In genomic region chr4:108146346-108146745, GRCh38 we compare ENCODE assay signal across 16 cellular contexts. TPM values are rescaled to one million over a fixed set of nuclear protein-coding genes. Genes with fewer than 3 reads are reported as not detected.
DNase-seq lines count a peak whose midpoint lies in the region; ATAC-seq and TF ChIP-seq lines count a peak whose summit lies in the region.
"Had no signal": no experiment of that assay in that cellular context is flagged by ENCODE, and none has a peak within 500 bp of the region (broad histone marks: within the 10 kb centered on the region; RNA-seq: fewer than 3 reads in every experiment).

No MANE protein-coding gene starts in this region.

- peak overlapping the region; percentile 75 for H3K27ac Mint-ChIP-seq in activated CD4-positive, alpha-beta memory T cell treated with anti-CD3 and anti-CD28 coated beads for 36 hours
- no peak overlapping the region for H3K27ac Mint-ChIP-seq in activated CD4-positive, alpha-beta memory T cell treated with anti-CD3 and anti-CD28 coated beads, Interleukin-2, amount 10 ng/mL, durations not matched to agents 7 days and 5 days
- peak overlapping the region; percentile 98 for H3K27ac Mint-ChIP-seq in CD4-positive, alpha-beta T cell
- H3K27ac Mint-ChIP-seq in T-cell (peak overlapping the region; percentile 73 to 76), mesothelial cell of epicardium (no peak overlapping the region)
- peak overlapping the region; percentile 81 for H3K27ac Mint-ChIP-seq in activated naive CD8-positive, alpha-beta T cell treated with anti-CD3 and anti-CD28 coated beads, Interleukin-2, amount 10 ng/mL, durations not matched to agents 7 days and 5 days

- DNase-seq in activated CD4-positive, alpha-beta memory T cell treated with anti-CD3 and anti-CD28 coated beads for 36 hours: no peak
- DNase-seq in activated CD4-positive, alpha-beta memory T cell treated with anti-CD3 and anti-CD28 coated beads, Interleukin-2, amount 10 ng/mL, durations not matched to agents 7 days and 5 days: no peak
- no peak for DNase-seq in CD4-positive, alpha-beta T cell
- no peak for DNase-seq in T-cell
- no peak for DNase-seq in activated naive CD8-positive, alpha-beta T cell treated with anti-CD3 and anti-CD28 coated beads, Interleukin-2, amount 10 ng/mL, durations not matched to agents 7 days and 5 days
- no peak for DNase-seq in mesothelial cell of epicardium (ENCODE audit: low spot score in 2 of 2, unreplicated experiment in 2 of 2)
- DNase-seq in NCI-H1092 treated with DMSO at 0.1 percent for 48 hours (lab: John Stamatoyannopoulos, UW): no peak
- DNase-seq: AML-193, GF-D8, KG1, NCI-H1092, NCI-H1694 treated with DMSO at 0.1 percent for 48 hours, NCI-H345, NCI-H526 treated with DMSO at 0.1 percent for 48 hours had no signal

- H3K27me3 Mint-ChIP-seq in activated CD4-positive, alpha-beta memory T cell treated with anti-CD3 and anti-CD28 coated beads for 36 hours: no peaks in the 10 kb centered on the region
- no peaks in the 10 kb centered on the region for H3K27me3 Mint-ChIP-seq in activated CD4-positive, alpha-beta memory T cell treated with anti-CD3 and anti-CD28 coated beads, Interleukin-2, amount 10 ng/mL, durations not matched to agents 7 days and 5 days
- no peaks in the 10 kb centered on the region for H3K27me3 Mint-ChIP-seq in CD4-positive, alpha-beta T cell
- H3K27me3 Mint-ChIP-seq in T-cell (no peaks in the 10 kb centered on the region), mesothelial cell of epicardium (ENCODE audit: low read depth) (no peaks in the 10 kb centered on the region)
- H3K27me3 Mint-ChIP-seq in activated naive CD8-positive, alpha-beta T cell treated with anti-CD3 and anti-CD28 coated beads, Interleukin-2, amount 10 ng/mL, durations not matched to agents 7 days and 5 days: no peaks in the 10 kb centered on the region

- H3K27ac ChIP-seq in CD4-positive, alpha-beta T cell (ENCODE audit: low read depth, low read length): peak overlapping the region; percentile 73

- no peaks in the 10 kb centered on the region for H3K9me3 Mint-ChIP-seq in activated CD4-positive, alpha-beta memory T cell treated with anti-CD3 and anti-CD28 coated beads for 36 hours
- no peaks in the 10 kb centered on the region for H3K9me3 Mint-ChIP-seq in activated CD4-positive, alpha-beta memory T cell treated with anti-CD3 and anti-CD28 coated beads, Interleukin-2, amount 10 ng/mL, durations not matched to agents 7 days and 5 days
- no peaks in the 10 kb centered on the region for H3K9me3 Mint-ChIP-seq in CD4-positive, alpha-beta T cell
- no peaks in the 10 kb centered on the region for H3K9me3 Mint-ChIP-seq in T-cell
- no peaks in the 10 kb centered on the region for H3K9me3 Mint-ChIP-seq in activated naive CD8-positive, alpha-beta T cell treated with anti-CD3 and anti-CD28 coated beads, Interleukin-2, amount 10 ng/mL, durations not matched to agents 7 days and 5 days
- no peaks in the 10 kb centered on the region for H3K9me3 Mint-ChIP-seq in mesothelial cell of epicardium
- H3K9me3 Mint-ChIP-seq: CD8-positive, alpha-beta memory T cell had no signal

- peaks cover 14% of the 10 kb centered on the region for H3K36me3 Mint-ChIP-seq in activated CD4-positive, alpha-beta memory T cell treated with anti-CD3 and anti-CD28 coated beads for 36 hours
- peaks cover 13% of the 10 kb centered on the region for H3K36me3 Mint-ChIP-seq in activated CD4-positive, alpha-beta memory T cell treated with anti-CD3 and anti-CD28 coated beads, Interleukin-2, amount 10 ng/mL, durations not matched to agents 7 days and 5 days (ENCODE audit: low read depth)
- peaks cover 91% of the 10 kb centered on the region for H3K36me3 Mint-ChIP-seq in CD4-positive, alpha-beta T cell (ENCODE audit: low read depth)
- H3K36me3 Mint-ChIP-seq in T-cell: peaks cover 36% of the 10 kb centered on the region
- H3K36me3 Mint-ChIP-seq in activated naive CD8-positive, alpha-beta T cell treated with anti-CD3 and anti-CD28 coated beads, Interleukin-2, amount 10 ng/mL, durations not matched to agents 7 days and 5 days: peaks cover 26% of the 10 kb centered on the region
- peaks cover 12% of the 10 kb centered on the region for H3K36me3 Mint-ChIP-seq in mesothelial cell of epicardium

- H3K9me3 ChIP-seq in CD4-positive, alpha-beta T cell (ENCODE audit: control insufficient read depth, low read length): no peaks in the 10 kb centered on the region

- POLR2A ChIA-PET in activated CD4-positive, alpha-beta memory T cell treated with anti-CD3 and anti-CD28 coated beads for 36 hours (lab: Charles Lee): no interaction called here
- POLR2A ChIA-PET in activated CD4-positive, alpha-beta memory T cell treated with anti-CD3 and anti-CD28 coated beads, Interleukin-2, amount 10 ng/mL, durations not matched to agents 7 days and 5 days (lab: Charles Lee): no interaction called here
- POLR2A ChIA-PET in CD4-positive, alpha-beta T cell (lab: Charles Lee): interaction anchor here (0.7 to 14.9 kb wide), 8 partner anchors 9 to 474 kb away, joined by 3 to 229 read pairs (median 5); partner anchors contain the start of genes LEF1 and RPL34
- POLR2A ChIA-PET in T-cell (lab: Charles Lee): interaction anchor here (0.9 to 1.2 kb wide), 3 partner anchors 9 kb away, joined by 3 to 7 read pairs (median 4); no protein-coding TSS in a partner anchor
- POLR2A ChIA-PET in activated naive CD8-positive, alpha-beta T cell treated with anti-CD3 and anti-CD28 coated beads, Interleukin-2, amount 10 ng/mL, durations not matched to agents 7 days and 5 days (lab: Charles Lee): interaction anchor here (1.2 to 3.9 kb wide), 6 partner anchors 12 to 116 kb away, joined by 3 to 37 read pairs (median 11); partner anchors contain the start of gene LEF1

- CTCF ChIA-PET in activated CD4-positive, alpha-beta memory T cell treated with anti-CD3 and anti-CD28 coated beads for 36 hours (lab: Charles Lee): interaction anchor here (1.0 to 1.3 kb wide), 2 partner anchors 10 to 117 kb away, joined by 3 read pairs; no protein-coding TSS in a partner anchor
- CTCF ChIA-PET in activated CD4-positive, alpha-beta memory T cell treated with anti-CD3 and anti-CD28 coated beads, Interleukin-2, amount 10 ng/mL, durations not matched to agents 7 days and 5 days (lab: Charles Lee): no interaction called here
- CTCF ChIA-PET in CD4-positive, alpha-beta T cell (lab: Charles Lee): interaction anchor here (0.9 to 2.3 kb wide), 6 partner anchors 8 to 128 kb away, joined by 3 to 7 read pairs (median 4); no protein-coding TSS in a partner anchor
- CTCF ChIA-PET in T-cell (lab: Charles Lee): interaction anchor here (0.7 to 1.2 kb wide), 4 partner anchors 10 to 78 kb away, joined by 3 read pairs; no protein-coding TSS in a partner anchor

- intact Hi-C loops in activated CD4-positive, alpha-beta memory T cell treated with anti-CD3 and anti-CD28 coated beads for 36 hours (cut with micrococcal nuclease): no loop called here
- intact Hi-C loops in CD4-positive, alpha-beta T cell (cut with DNase I, micrococcal nuclease): loop anchor here in 1 of 2 experiments (2.0 kb wide), 1 partner anchor 20 kb away; no protein-coding TSS in a partner anchor

- peaks cover 89% of the 10 kb centered on the region for H3K4me1 Mint-ChIP-seq in activated CD4-positive, alpha-beta memory T cell treated with anti-CD3 and anti-CD28 coated beads for 36 hours (ENCODE audit: low read depth)
- H3K4me1 Mint-ChIP-seq in activated CD4-positive, alpha-beta memory T cell treated with anti-CD3 and anti-CD28 coated beads, Interleukin-2, amount 10 ng/mL, durations not matched to agents 7 days and 5 days: peaks cover 71% of the 10 kb centered on the region
- peaks cover 92% of the 10 kb centered on the region for H3K4me1 Mint-ChIP-seq in CD4-positive, alpha-beta T cell (ENCODE audit: low read depth)
- H3K4me1 Mint-ChIP-seq in T-cell (peaks cover 90 to 92% (median 91%) of the 10 kb centered on the region in 3 donors), mesothelial cell of epicardium (peaks cover 35% of the 10 kb centered on the region)
- H3K4me1 Mint-ChIP-seq in activated naive CD8-positive, alpha-beta T cell treated with anti-CD3 and anti-CD28 coated beads, Interleukin-2, amount 10 ng/mL, durations not matched to agents 7 days and 5 days: peaks cover 77% of the 10 kb centered on the region

- H3K27me3 ChIP-seq in CD4-positive, alpha-beta T cell (ENCODE audit: control insufficient read depth, insufficient read depth, low read length): no peaks in the 10 kb centered on the region

- peak; percentile 30 for ATAC-seq in CD4-positive, alpha-beta T cell (ENCODE audit: poor library complexity)
- ATAC-seq in T-cell (replicated peaks in 1 of 4) (peak in 1 of 4 experiments; percentile 50), GM18861 (IDR thresholded peaks at IDR 0.05; ENCODE audit: unreplicated experiment) (no peak)
- ATAC-seq in activated naive CD8-positive, alpha-beta T cell treated with anti-CD3 and anti-CD28 coated beads, Interleukin-2, amount 10 ng/mL, durations not matched to agents 7 days and 5 days (ENCODE audit: low read depth): no peak

- no peak for TF ChIP-seq CTCF in CD4-positive, alpha-beta T cell (IDR thresholded peaks at IDR 0.05)
- no peak for TF ChIP-seq CTCF in mesothelial cell of epicardium (IDR thresholded peaks at IDR 0.05; ENCODE audit: unreplicated experiment)

- no peak overlapping the region for H3K4me3 Mint-ChIP-seq in activated CD4-positive, alpha-beta memory T cell treated with anti-CD3 and anti-CD28 coated beads for 36 hours
- no peak overlapping the region for H3K4me3 Mint-ChIP-seq in activated CD4-positive, alpha-beta memory T cell treated with anti-CD3 and anti-CD28 coated beads, Interleukin-2, amount 10 ng/mL, durations not matched to agents 7 days and 5 days
- peak overlapping the region; percentile 59 for H3K4me3 Mint-ChIP-seq in CD4-positive, alpha-beta T cell
- H3K4me3 Mint-ChIP-seq in T-cell: peak overlapping the region in 2 of 3 donors; percentile 67 to 86
- peak overlapping the region; percentile 78 for H3K4me3 Mint-ChIP-seq in activated naive CD8-positive, alpha-beta T cell treated with anti-CD3 and anti-CD28 coated beads, Interleukin-2, amount 10 ng/mL, durations not matched to agents 7 days and 5 days
- H3K4me3 Mint-ChIP-seq in mesothelial cell of epicardium: no peak overlapping the region

RNA-seq across cellular contexts. Expression of gene LEF1, which starts 22.4 kb away (rescaled TPM):
- total RNA-seq in activated CD4-positive, alpha-beta memory T cell treated with anti-CD3 and anti-CD28 coated beads for 36 hours: 100 to 1,000 TPM; 111 to 122 TPM
- 10 to 100 TPM; 67.4 to 68.2 TPM for total RNA-seq in activated CD4-positive, alpha-beta memory T cell treated with anti-CD3 and anti-CD28 coated beads, Interleukin-2, amount 10 ng/mL, durations not matched to agents 7 days and 5 days
- total RNA-seq in CD4-positive, alpha-beta T cell: 100 to 1,000 TPM; 409 to 438 TPM
- total RNA-seq in T-cell (100 to 1,000 TPM; 412 to 776 (median 500) TPM), mesothelial cell of epicardium (72.4 to 76.8 TPM (median 76.6 TPM) in 3 replicates)
- total RNA-seq in activated naive CD8-positive, alpha-beta T cell treated with anti-CD3 and anti-CD28 coated beads, Interleukin-2, amount 10 ng/mL, durations not matched to agents 7 days and 5 days: 100 to 1,000 TPM; 281 to 309 TPM

Comparison
In these comparisons a context has a peak if more than half of its experiments do, and no peak if none do; other contexts are left out.
1. H3K27ac Mint-ChIP-seq: peak in activated CD4-positive, alpha-beta memory T cell treated with anti-CD3 and anti-CD28 coated beads for 36 hours (single experiment), CD4-positive, alpha-beta T cell (single experiment), T-cell (2 of 2) and activated naive CD8-positive, alpha-beta T cell treated with anti-CD3 and anti-CD28 coated beads, Interleukin-2, amount 10 ng/mL, durations not matched to agents 7 days and 5 days (single experiment); none in activated CD4-positive, alpha-beta memory T cell treated with anti-CD3 and anti-CD28 coated beads, Interleukin-2, amount 10 ng/mL, durations not matched to agents 7 days and 5 days (single experiment) and mesothelial cell of epicardium (single experiment).
2. H3K4me3 Mint-ChIP-seq: peak in CD4-positive, alpha-beta T cell (single experiment), T-cell (2 of 3) and activated naive CD8-positive, alpha-beta T cell treated with anti-CD3 and anti-CD28 coated beads, Interleukin-2, amount 10 ng/mL, durations not matched to agents 7 days and 5 days (single experiment); none in activated CD4-positive, alpha-beta memory T cell treated with anti-CD3 and anti-CD28 coated beads for 36 hours (single experiment), activated CD4-positive, alpha-beta memory T cell treated with anti-CD3 and anti-CD28 coated beads, Interleukin-2, amount 10 ng/mL, durations not matched to agents 7 days and 5 days (single experiment) and mesothelial cell of epicardium (single experiment).
3. POLR2A ChIA-PET loops: an anchor here in CD4-positive, alpha-beta T cell (0.7 to 14.9 kb wide), T-cell (0.9 to 1.2 kb wide) and activated naive CD8-positive, alpha-beta T cell treated with anti-CD3 and anti-CD28 coated beads, Interleukin-2, amount 10 ng/mL, durations not matched to agents 7 days and 5 days (1.2 to 3.9 kb wide); none called in activated CD4-positive, alpha-beta memory T cell treated with anti-CD3 and anti-CD28 coated beads for 36 hours and activated CD4-positive, alpha-beta memory T cell treated with anti-CD3 and anti-CD28 coated beads, Interleukin-2, amount 10 ng/mL, durations not matched to agents 7 days and 5 days.